Comparison of ENCODE assay signal across 8 cellular contexts in genomic region chr20:36575066-36575743, GRCh38. TPM values are rescaled to one million over a fixed set of nuclear protein-coding genes. Genes with fewer than 3 reads are reported as not detected.
A peak's percentile ranks its signal among the peaks of the same experiment; 100 is the strongest.
DNase-seq lines count a peak whose midpoint lies in the region; ATAC-seq, FAIRE-seq and TF ChIP-seq lines count a peak whose summit lies in the region.

No MANE protein-coding gene starts in this region.

- H4K20me1 ChIP-seq in OCI-LY7 (ENCODE audit: insufficient read depth, low read length) = no peaks in the 10 kb centered on the region

- peaks cover 40% of the 10 kb centered on the region for H3K36me3 Mint-ChIP-seq in central memory CD8-positive, alpha-beta T cell (ENCODE audit: insufficient read depth)

- intact Hi-C loops in OCI-LY7 (cut with micrococcal nuclease; ENCODE audit: unreplicated experiment) = no loop called here

- H3K27ac Mint-ChIP-seq in central memory CD8-positive, alpha-beta T cell (ENCODE audit: low read depth) = peak overlapping the region; percentile 93
- H3K27ac Mint-ChIP-seq in stimulated activated naive CD8-positive, alpha-beta T cell treated with anti-CD3 and anti-CD28 coated beads, Interleukin-15, amount 100 ng/mL, for 72 hours = peak overlapping the region; percentile 96 to 97

- BruUV-seq in OCI-LY7 (replicated peaks; lab: Mats Ljungman, UMichigan) = no TSS peak

- peak overlapping the region; percentile 85 for H3K4me2 ChIP-seq in OCI-LY7 (ENCODE audit: low read length)

- peaks cover 48% of the 10 kb centered on the region for H3K79me2 ChIP-seq in OCI-LY7 (ENCODE audit: insufficient read depth, low read depth, low read length)

- peaks cover 36% of the 10 kb centered on the region for H3K36me3 ChIP-seq in OCI-LY7 (ENCODE audit: insufficient read depth, low read length)

- H3K4me3 Mint-ChIP-seq in central memory CD8-positive, alpha-beta T cell = peak overlapping the region; percentile 84
- peak overlapping the region; percentile 94 to 96 for H3K4me3 Mint-ChIP-seq in stimulated activated naive CD8-positive, alpha-beta T cell treated with anti-CD3 and anti-CD28 coated beads, Interleukin-15, amount 100 ng/mL, for 72 hours

- CTCF ChIA-PET in OCI-LY7 (lab: Charles Lee; ENCODE audit: unreplicated experiment) = interaction anchor here (0.6 kb wide), 1 partner anchor 29 kb away, joined by 4 read pairs; no protein-coding TSS in a partner anchor

- no peak overlapping the region for H2AFZ ChIP-seq in OCI-LY7 (ENCODE audit: low read length)

- DNase-seq in DMS153 (lab: John Stamatoyannopoulos, UW) (peak; percentile 39), HTR-8/SVneo (ENCODE audit: insufficient read length, low spot score) (peak; percentile 85), OCI-LY7 (ENCODE audit: low spot score) (peak; percentile 55), left kidney (ENCODE audit: low read depth, low spot score) (peak; percentile 75)
- no peak for DNase-seq in central memory CD8-positive, alpha-beta T cell (ENCODE audit: low spot score in 2 of 2)
- DNase-seq in stimulated activated naive CD8-positive, alpha-beta T cell treated with anti-CD3 and anti-CD28 coated beads, Interleukin-15, amount 100 ng/mL, for 72 hours = no peak

- peaks cover 38% of the 10 kb centered on the region for H3K4me1 Mint-ChIP-seq in central memory CD8-positive, alpha-beta T cell
- H3K4me1 Mint-ChIP-seq in stimulated activated naive CD8-positive, alpha-beta T cell treated with anti-CD3 and anti-CD28 coated beads, Interleukin-15, amount 100 ng/mL, for 72 hours = peaks cover 54% of the 10 kb centered on the region

- no peaks in the 10 kb centered on the region for H3K9me3 Mint-ChIP-seq in central memory CD8-positive, alpha-beta T cell
- no peaks in the 10 kb centered on the region for H3K9me3 Mint-ChIP-seq in stimulated activated naive CD8-positive, alpha-beta T cell treated with anti-CD3 and anti-CD28 coated beads, Interleukin-15, amount 100 ng/mL, for 72 hours

- no peaks in the 10 kb centered on the region for H3K9me3 ChIP-seq in OCI-LY7 (ENCODE audit: low read length)

- POLR2A ChIA-PET in OCI-LY7 (lab: Charles Lee) = no interaction called here

- no peaks in the 10 kb centered on the region for H3K9me2 ChIP-seq in OCI-LY7 (ENCODE audit: insufficient read depth, low read length)

- ATAC-seq in central memory CD8-positive, alpha-beta T cell (replicated peaks; ENCODE audit: extremely low read depth, poor library complexity, severe bottlenecking) = peak; percentile 1
- ATAC-seq in stimulated activated naive CD8-positive, alpha-beta T cell treated with anti-CD3 and anti-CD28 coated beads, Interleukin-15, amount 100 ng/mL, for 72 hours = no peak
- ATAC-seq in HG02852 (IDR thresholded peaks at IDR 0.05; ENCODE audit: unreplicated experiment) (no peak), GM18498 (IDR thresholded peaks at IDR 0.05; ENCODE audit: unreplicated experiment) (no peak)

- peaks cover 25% of the 10 kb centered on the region for H3K4me1 ChIP-seq in OCI-LY7 (ENCODE audit: insufficient read depth, low read length, poor library complexity, severe bottlenecking)

- peak; percentile 95 for FAIRE-seq in HTR-8/SVneo (lab: Jason Lieb, UNC)

- H3K27ac ChIP-seq in OCI-LY7 (ENCODE audit: low read depth, low read length, poor library complexity, severe bottlenecking) = peak overlapping the region; percentile 69

- no peaks in the 10 kb centered on the region for H3K27me3 Mint-ChIP-seq in central memory CD8-positive, alpha-beta T cell
- no peaks in the 10 kb centered on the region for H3K27me3 Mint-ChIP-seq in stimulated activated naive CD8-positive, alpha-beta T cell treated with anti-CD3 and anti-CD28 coated beads, Interleukin-15, amount 100 ng/mL, for 72 hours

- peak overlapping the region; percentile 88 for H3K4me3 ChIP-seq in OCI-LY7 (ENCODE audit: low read depth, low read length, poor library complexity, severe bottlenecking)

- peak; percentile 27 for TF ChIP-seq CTCF in OCI-LY7 (conservative IDR thresholded peaks at IDR 0.05; ENCODE audit: low read length)

RNA-seq across cellular contexts. Expression of gene TGIF2, which starts 1.8 kb away (rescaled TPM):
- 26.6 and 41.3 TPM in 2 replicates for total RNA-seq in OCI-LY7 (2014; rRNA removed; shearing (Covaris generic))
- 45.2 and 49.4 TPM in 2 replicates for total RNA-seq in OCI-LY7 (2022)

RNA-seq across cellular contexts. Expression of gene RAB5IF, which starts 30.4 kb away (rescaled TPM):
- 66.6 and 72.2 TPM in 2 replicates for total RNA-seq in OCI-LY7 (2014; rRNA removed; shearing (Covaris generic))
- total RNA-seq in OCI-LY7 (2022) = 76.0 and 94.8 TPM in 2 replicates

RNA-seq across cellular contexts. Expression of gene MYL9, which starts 33.9 kb away (rescaled TPM):
- total RNA-seq in OCI-LY7 (2014; rRNA removed; shearing (Covaris generic)) = not detected in 2 replicates
- total RNA-seq in OCI-LY7 (2022) = not detected in 2 replicates

Comparison
In these comparisons a context has a peak if more than half of its experiments do, and no peak if none do; other contexts are left out.
1. DNase-seq: peak in DMS153 (single experiment), HTR-8/SVneo (single experiment), OCI-LY7 (single experiment) and left kidney (single experiment); none in central memory CD8-positive, alpha-beta T cell (0 of 2) and stimulated activated naive CD8-positive, alpha-beta T cell treated with anti-CD3 and anti-CD28 coated beads, Interleukin-15, amount 100 ng/mL, for 72 hours (0 of 2).